In genomic region chr1:93910305-93910704, GRCh38 we compare ENCODE assay signal across 8 cellular contexts. TPM values are rescaled to one million over a fixed set of nuclear protein-coding genes. Genes with fewer than 3 reads are reported as not detected.
DNase-seq lines count a peak whose midpoint lies in the region; ATAC-seq lines count a peak whose summit lies in the region.

No MANE protein-coding gene starts in this region.

- peaks cover 8 to 9% of the 10 kb centered on the region in 2 donors for H3K4me1 ChIP-seq in naive thymus-derived CD4-positive, alpha-beta T cell (ENCODE audit: control insufficient read depth in 2 of 2, insufficient read depth in 2 of 2, low read length in 2 of 2)

- H3K4me3 Mint-ChIP-seq in stimulated activated naive CD8-positive, alpha-beta T cell treated with anti-CD3 and anti-CD28 coated beads, Interleukin-15, Interleukin-2, amounts not matched to agents 100 ng/mL and 50 ng/mL, for 24 hours: peak overlapping the region; percentile 85
- H3K4me3 Mint-ChIP-seq in activated naive CD8-positive, alpha-beta T cell treated with anti-CD3 and anti-CD28 coated beads, Interleukin-2, amount 10 ng/mL, durations not matched to agents 7 days and 5 days: peak overlapping the region; percentile 89
- H3K4me3 Mint-ChIP-seq in naive thymus-derived CD4-positive, alpha-beta T cell: peak overlapping the region; percentile 86 to 94 (median 90)

- H3K27ac ChIP-seq in naive thymus-derived CD4-positive, alpha-beta T cell (ENCODE audit: low read depth, low read length): no peak overlapping the region

- ATAC-seq in stimulated activated naive CD8-positive, alpha-beta T cell treated with anti-CD3 and anti-CD28 coated beads, Interleukin-15, Interleukin-2, amounts not matched to agents 100 U/mL and 50 U/mL, for 24 hours: no peak
- no peak for ATAC-seq in activated naive CD8-positive, alpha-beta T cell treated with anti-CD3 and anti-CD28 coated beads, Interleukin-2, amount 10 ng/mL, durations not matched to agents 7 days and 5 days (ENCODE audit: low read depth)
- ATAC-seq in naive thymus-derived CD4-positive, alpha-beta T cell: no peak
- ATAC-seq in sciatic nerve: no peak

- intact Hi-C loops in naive thymus-derived CD4-positive, alpha-beta T cell (cut with micrococcal nuclease): no loop called here
- intact Hi-C loops in sciatic nerve (cut with DNase I): no loop called here

- H3K4me1 Mint-ChIP-seq in stimulated activated naive CD8-positive, alpha-beta T cell treated with anti-CD3 and anti-CD28 coated beads, Interleukin-15, Interleukin-2, amounts not matched to agents 100 ng/mL and 50 ng/mL, for 24 hours (ENCODE audit: low read depth): peaks cover 30% of the 10 kb centered on the region
- peaks cover 25% of the 10 kb centered on the region for H3K4me1 Mint-ChIP-seq in activated naive CD8-positive, alpha-beta T cell treated with anti-CD3 and anti-CD28 coated beads, Interleukin-2, amount 10 ng/mL, durations not matched to agents 7 days and 5 days
- peaks cover 16 to 34% (median 27%) of the 10 kb centered on the region in 7 donors for H3K4me1 Mint-ChIP-seq in naive thymus-derived CD4-positive, alpha-beta T cell

- H3K36me3 Mint-ChIP-seq in stimulated activated naive CD8-positive, alpha-beta T cell treated with anti-CD3 and anti-CD28 coated beads, Interleukin-15, Interleukin-2, amounts not matched to agents 100 ng/mL and 50 ng/mL, for 24 hours (ENCODE audit: low read depth): no peaks in the 10 kb centered on the region
- H3K36me3 Mint-ChIP-seq in activated naive CD8-positive, alpha-beta T cell treated with anti-CD3 and anti-CD28 coated beads, Interleukin-2, amount 10 ng/mL, durations not matched to agents 7 days and 5 days: no peaks in the 10 kb centered on the region
- H3K36me3 Mint-ChIP-seq in naive thymus-derived CD4-positive, alpha-beta T cell: peaks cover 0 to 8% (median 0%) of the 10 kb centered on the region in 5 donors

- H3K4me3 ChIP-seq in naive thymus-derived CD4-positive, alpha-beta T cell (ENCODE audit: low read length): no peak overlapping the region

- POLR2A ChIA-PET in activated naive CD8-positive, alpha-beta T cell treated with anti-CD3 and anti-CD28 coated beads, Interleukin-2, amount 10 ng/mL, durations not matched to agents 7 days and 5 days (lab: Charles Lee): interaction anchor here (0.7 to 2.7 kb wide), 3 partner anchors 31 to 868 kb away, joined by 5 to 21 read pairs (median 5); partner anchors contain the start of gene DNTTIP2
- POLR2A ChIA-PET in naive thymus-derived CD4-positive, alpha-beta T cell (lab: Charles Lee): interaction anchor here (0.7 to 3.6 kb wide), 5 partner anchors 31 to 1163 kb away, joined by 3 to 38 read pairs (median 8); partner anchors contain the start of genes ALG14 and DNTTIP2

- no peaks in the 10 kb centered on the region for H3K27me3 ChIP-seq in naive thymus-derived CD4-positive, alpha-beta T cell (ENCODE audit: control insufficient read depth in 2 of 2, insufficient read depth in 2 of 2, low read length in 2 of 2)

- no peaks in the 10 kb centered on the region for H3K36me3 ChIP-seq in naive thymus-derived CD4-positive, alpha-beta T cell (ENCODE audit: control insufficient read depth in 2 of 3, insufficient read depth in 3 of 3, low read length in 3 of 3)

- peaks cover 5% of the 10 kb centered on the region for H3K27me3 Mint-ChIP-seq in stimulated activated naive CD8-positive, alpha-beta T cell treated with anti-CD3 and anti-CD28 coated beads, Interleukin-15, Interleukin-2, amounts not matched to agents 100 ng/mL and 50 ng/mL, for 24 hours
- peaks cover 15% of the 10 kb centered on the region for H3K27me3 Mint-ChIP-seq in activated naive CD8-positive, alpha-beta T cell treated with anti-CD3 and anti-CD28 coated beads, Interleukin-2, amount 10 ng/mL, durations not matched to agents 7 days and 5 days
- H3K27me3 Mint-ChIP-seq in naive thymus-derived CD4-positive, alpha-beta T cell: peaks cover 0 to 37% (median 0%) of the 10 kb centered on the region in 5 donors

- DNase-seq in stimulated activated naive CD8-positive, alpha-beta T cell treated with anti-CD3 and anti-CD28 coated beads, Interleukin-15, Interleukin-2, amounts not matched to agents 100 U/mL and 50 U/mL, for 24 hours: no peak
- no peak for DNase-seq in activated naive CD8-positive, alpha-beta T cell treated with anti-CD3 and anti-CD28 coated beads, Interleukin-2, amount 10 ng/mL, durations not matched to agents 7 days and 5 days
- DNase-seq in naive thymus-derived CD4-positive, alpha-beta T cell: no peak
- DNase-seq in SHP77 (lab: John Stamatoyannopoulos, UW) (no peak), D341Med (ENCODE audit: low spot score) (no peak), sciatic nerve (ENCODE audit: low spot score) (no peak), NCI-H2196 (lab: John Stamatoyannopoulos, UW; ENCODE audit: unreplicated experiment) (no peak)

- no peaks in the 10 kb centered on the region for H3K9me3 Mint-ChIP-seq in stimulated activated naive CD8-positive, alpha-beta T cell treated with anti-CD3 and anti-CD28 coated beads, Interleukin-15, Interleukin-2, amounts not matched to agents 100 ng/mL and 50 ng/mL, for 24 hours
- peaks cover 2% of the 10 kb centered on the region for H3K9me3 Mint-ChIP-seq in activated naive CD8-positive, alpha-beta T cell treated with anti-CD3 and anti-CD28 coated beads, Interleukin-2, amount 10 ng/mL, durations not matched to agents 7 days and 5 days
- peaks cover 0 to 6% (median 0%) of the 10 kb centered on the region in 11 donors for H3K9me3 Mint-ChIP-seq in naive thymus-derived CD4-positive, alpha-beta T cell

- CTCF ChIA-PET in naive thymus-derived CD4-positive, alpha-beta T cell (lab: Charles Lee): interaction anchor here (0.5 to 3.6 kb wide), 10 partner anchors 13 to 1759 kb away, joined by 3 to 19 read pairs (median 4); partner anchors contain the start of gene DNTTIP2

- no peaks in the 10 kb centered on the region for H3K9me3 ChIP-seq in naive thymus-derived CD4-positive, alpha-beta T cell (ENCODE audit: control insufficient read depth in 2 of 3, low read length in 3 of 3)

- peak overlapping the region; percentile 83 for H3K27ac Mint-ChIP-seq in stimulated activated naive CD8-positive, alpha-beta T cell treated with anti-CD3 and anti-CD28 coated beads, Interleukin-15, Interleukin-2, amounts not matched to agents 100 ng/mL and 50 ng/mL, for 24 hours
- peak overlapping the region; percentile 88 for H3K27ac Mint-ChIP-seq in activated naive CD8-positive, alpha-beta T cell treated with anti-CD3 and anti-CD28 coated beads, Interleukin-2, amount 10 ng/mL, durations not matched to agents 7 days and 5 days
- peak overlapping the region in 7 of 9 donors; percentile 82 to 94 (median 90) for H3K27ac Mint-ChIP-seq in naive thymus-derived CD4-positive, alpha-beta T cell

RNA-seq across cellular contexts. Expression of gene GCLM, which starts 1.1 kb away (rescaled TPM):
- total RNA-seq in activated naive CD8-positive, alpha-beta T cell treated with anti-CD3 and anti-CD28 coated beads, Interleukin-2, amount 10 ng/mL, durations not matched to agents 7 days and 5 days: 10 to 100 TPM; 20.4 to 22.0 TPM
- total RNA-seq in naive thymus-derived CD4-positive, alpha-beta T cell: 10 to 100 TPM in 3 of 5 experiments, 1 to 10 TPM in 2; 6.4 to 23.8 (median 11.5) TPM
- polyA plus RNA-seq in naive thymus-derived CD4-positive, alpha-beta T cell: 10 to 100 TPM in 1 of 2 donors, 1 to 10 TPM in 1; 9.5 to 13.8 TPM
- 20.1 TPM for total RNA-seq in sciatic nerve

RNA-seq across cellular contexts. Expression of gene DNTTIP2, which starts 31.3 kb away (rescaled TPM):
- 10 to 100 TPM; 55.1 to 61.3 TPM for total RNA-seq in activated naive CD8-positive, alpha-beta T cell treated with anti-CD3 and anti-CD28 coated beads, Interleukin-2, amount 10 ng/mL, durations not matched to agents 7 days and 5 days
- total RNA-seq in naive thymus-derived CD4-positive, alpha-beta T cell: 10 to 100 TPM; 51.8 to 84.2 (median 77.5) TPM
- polyA plus RNA-seq in naive thymus-derived CD4-positive, alpha-beta T cell: 10 to 100 TPM; 83.6 to 86.4 TPM
- total RNA-seq in sciatic nerve: 52.1 TPM
